7 cellular contexts compared by ENCODE assay signal in the genomic region with DNA sequence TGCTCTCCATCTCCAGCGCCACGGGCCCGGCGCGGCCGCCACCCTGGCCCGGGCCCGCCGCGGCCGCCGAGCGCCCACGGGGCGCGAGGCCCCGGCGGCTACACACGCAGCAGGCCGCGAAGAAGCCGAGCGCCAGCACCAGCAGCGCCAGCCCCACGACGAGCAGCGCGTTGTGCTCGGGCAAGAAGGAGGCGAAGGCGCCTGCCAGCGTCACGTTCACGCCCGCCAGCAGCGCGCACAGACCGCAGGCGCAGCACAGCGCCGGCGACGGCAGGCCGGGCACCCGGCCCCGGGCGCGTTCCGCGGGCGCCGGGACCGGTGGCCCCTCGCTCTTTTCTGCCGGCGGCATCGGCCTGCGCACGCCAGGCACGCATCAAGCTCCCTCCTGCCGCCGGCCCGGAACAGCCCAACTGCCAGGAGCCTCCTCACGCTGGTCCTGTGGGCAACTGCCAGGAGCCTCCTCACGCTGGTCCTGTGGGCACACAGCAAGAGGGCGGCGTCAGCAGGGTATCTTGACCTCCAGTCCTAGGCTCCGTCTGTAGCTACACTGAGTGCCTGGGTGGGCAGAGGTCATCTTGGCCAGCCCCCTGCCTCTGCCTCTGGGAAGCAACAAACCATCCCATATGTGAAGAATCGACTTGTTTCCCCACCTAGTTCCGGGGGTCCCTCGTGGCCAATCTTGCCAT. TPM values are rescaled to one million over a fixed set of nuclear protein-coding genes. Genes with fewer than 3 reads are reported as not detected.
DNase-seq lines count a peak whose midpoint lies in the region; ATAC-seq and TF ChIP-seq lines count a peak whose summit lies in the region.

No MANE protein-coding gene starts in this region.

- WGBS in body of pancreas, 2 donors, result 6 to 53% methylated on average over 6 to 71 of the region's 71 CpGs

- H3K27me3 ChIP-seq in body of pancreas, result no peaks in the 10 kb centered on the region

- no peaks in the 10 kb centered on the region for H3K36me3 ChIP-seq in body of pancreas (replicated peaks in 1 of 2; ENCODE audit: insufficient read depth in 1 of 2, low read depth in 2 of 2)

- peak; percentile 49 for ATAC-seq in body of pancreas

- peaks cover 6% of the 10 kb centered on the region for H3K4me1 ChIP-seq in body of pancreas

- TF ChIP-seq POLR2A in body of pancreas (IDR thresholded peaks at IDR 0.05), result no peak

- no peak overlapping the region for H3K4me3 ChIP-seq in body of pancreas

- intact Hi-C loops in body of pancreas (cut with DNase I), result no loop called here

- H3K27ac ChIP-seq in body of pancreas, result no peak overlapping the region

- peak; percentile 13 for DNase-seq in HCEC 1CT
- peak; percentile 19 for DNase-seq in T-helper 22 cell (ENCODE audit: low read depth)
- DNase-seq in body of pancreas, result peak; percentile 22 to 41 (median 30)
- DNase-seq in iPS-NIHi11 (ENCODE audit: low spot score), result peak; percentile 78
- DNase-seq in stimulated activated CD4-positive, alpha-beta T cell treated with anti-CD3 and anti-CD28 coated beads, Interleukin-2, amount 100 ng/mL, for 24 hours, result peak; percentile 47 to 56
- no peak for DNase-seq in hippocampal formation (lab: John Stamatoyannopoulos, UW)
- DNase-seq in NAMALWA (ENCODE audit: low spot score), result no peak

- no peak for TF ChIP-seq CTCF in body of pancreas (IDR thresholded peaks at IDR 0.05)

- no peaks in the 10 kb centered on the region for H3K9me3 ChIP-seq in body of pancreas

RNA-seq across cellular contexts. Expression of a gene that starts 18.1 kb away (rescaled TPM):
- total RNA-seq in body of pancreas, result not detected

RNA-seq across cellular contexts. Expression of a gene that starts 43.7 kb away (rescaled TPM):
- total RNA-seq in body of pancreas, result not detected

Comparison
In these comparisons a context has a peak if more than half of its experiments do, and no peak if none do; other contexts are left out.
1. DNase-seq: peak in HCEC 1CT (single experiment), T-helper 22 cell (single experiment), body of pancreas (4 of 4), iPS-NIHi11 (single experiment) and stimulated activated CD4-positive, alpha-beta T cell treated with anti-CD3 and anti-CD28 coated beads, Interleukin-2, amount 100 ng/mL, for 24 hours (2 of 2); none in hippocampal formation (0 of 2) and NAMALWA (single experiment).